25 cellular contexts compared by ENCODE assay signal in genomic region chrX:13994681-13995080, GRCh38.
"Had no signal": no experiment of that assay in that cellular context is flagged by ENCODE, and none has a peak within 500 bp of the region (broad histone marks: within the 10 kb centered on the region; RNA-seq: fewer than 3 reads in every experiment).

No MANE protein-coding gene starts in this region.

- ATAC-seq: activated CD4-positive, alpha-beta T cell treated with anti-CD3 and anti-CD28 coated beads for 36 hours; activated CD8-positive, alpha-beta memory T cell treated with anti-CD3 and anti-CD28 coated beads, Interleukin-2, amount 10 ng/mL, durations not matched to agents 7 days and 5 days; activated CD8-positive, alpha-beta T cell treated with anti-CD3 and anti-CD28 coated beads, Interleukin-2, amount 10 ng/mL, durations not matched to agents 7 days and 5 days; gastrocnemius medialis; naive thymus-derived CD4-positive, alpha-beta T cell; pancreas; stimulated activated memory B cell treated with anti-CD40 and anti-IgM and Interleukin-4, amounts not matched to agents 10 μg/mL and 1 μg/mL and 100 μg/mL, for 72 hours; stimulated activated naive CD8-positive, alpha-beta T cell treated with anti-CD3 and anti-CD28 coated beads, Interleukin-15, amount 100 ng/mL, for 72 hours; upper lobe of right lung had no signal

- H3K27ac ChIP-seq: brain microvascular endothelial cell, gastrocnemius medialis, hepatocyte, pancreas, prostate gland, tibial artery, upper lobe of right lung had no signal

- FAIRE-seq: colon, pancreas, small intestine had no signal

- DNase-seq: activated CD4-positive, alpha-beta T cell treated with anti-CD3 and anti-CD28 coated beads for 36 hours; activated CD4-positive, CD25-positive, alpha-beta regulatory T cell; activated CD8-positive, alpha-beta memory T cell treated with anti-CD3 and anti-CD28 coated beads, Interleukin-2, amount 10 ng/mL, durations not matched to agents 7 days and 5 days; activated CD8-positive, alpha-beta T cell treated with anti-CD3 and anti-CD28 coated beads, Interleukin-2, amount 10 ng/mL, durations not matched to agents 7 days and 5 days; activated T-cell treated with anti-CD3 and anti-CD28 coated beads, Interleukin-2, amount 50 U/mL, for 48 hours; aorta; brain microvascular endothelial cell; dermis blood vessel endothelial cell; effector memory CD4-positive, alpha-beta T cell; gastrocnemius medialis; islet precursor cell; naive thymus-derived CD4-positive, alpha-beta T cell; pancreas; retina; small intestine; stimulated activated CD4-positive, alpha-beta T cell treated with anti-CD3 and anti-CD28 coated beads, Interleukin-4, amount 100 ng/mL, for 4 hours; stimulated activated CD8-positive, alpha-beta memory T cell treated with anti-CD3 and anti-CD28 coated beads, Interleukin-4, amount 100 ng/mL, for 48 hours; stimulated activated naive CD8-positive, alpha-beta T cell treated with anti-CD3 and anti-CD28 coated beads, Interleukin-15, amount 100 ng/mL, for 72 hours; T-helper 1 cell; tibial artery; upper lobe of right lung had no signal

- H2AFZ ChIP-seq: hepatocyte had no signal

- H3K4me2 ChIP-seq: hepatocyte had no signal

- H3K4me3 ChIP-seq: gastrocnemius medialis, hepatocyte, pancreas, prostate gland, tibial artery, upper lobe of right lung had no signal

- H3K79me2 ChIP-seq: hepatocyte had no signal

- H3K4me1 ChIP-seq: gastrocnemius medialis, pancreas, prostate gland, tibial artery, upper lobe of right lung had no signal

- H3K36me3 ChIP-seq: brain microvascular endothelial cell, gastrocnemius medialis, pancreas, prostate gland, upper lobe of right lung had no signal

- H3K9me3 ChIP-seq: gastrocnemius medialis, pancreas, prostate gland, tibial artery, upper lobe of right lung had no signal

- H3K27me3 ChIP-seq: brain microvascular endothelial cell, gastrocnemius medialis, hepatocyte, pancreas, tibial artery, upper lobe of right lung had no signal
